8 cellular contexts compared by ENCODE assay signal in the genomic region with DNA sequence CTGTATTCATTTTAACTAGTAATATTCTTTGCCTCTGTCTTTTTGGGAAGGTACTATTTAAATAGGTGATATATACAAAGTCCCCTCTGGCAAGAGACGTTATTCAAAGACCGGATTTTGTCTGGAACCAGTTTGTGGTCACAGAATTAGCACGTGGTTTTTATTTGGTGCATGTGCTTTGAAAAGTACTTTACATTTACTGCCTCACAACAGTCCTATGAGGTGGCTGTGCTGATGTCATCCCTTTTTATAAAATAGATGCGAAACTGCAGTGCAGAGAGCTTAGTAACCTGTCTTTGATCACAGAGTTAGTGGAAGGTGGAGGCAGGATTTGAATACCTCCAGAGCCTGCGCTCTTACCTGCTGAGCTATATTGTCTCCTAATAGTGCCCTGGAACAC. TPM values are rescaled to one million over a fixed set of nuclear protein-coding genes. Genes with fewer than 3 reads are reported as not detected.
DNase-seq lines count a peak whose midpoint lies in the region; ATAC-seq, FAIRE-seq and TF ChIP-seq lines count a peak whose summit lies in the region.

No MANE protein-coding gene starts in this region.

- no peaks in the 10 kb centered on the region for H3K9me3 Mint-ChIP-seq in activated naive CD8-positive, alpha-beta T cell treated with anti-CD3 and anti-CD28 coated beads for 36 hours

- intact Hi-C loops in lower leg skin (cut with DNase I; ENCODE audit: low total_unique reads): no loop called here

- no peaks in the 10 kb centered on the region for H3K27me3 Mint-ChIP-seq in activated naive CD8-positive, alpha-beta T cell treated with anti-CD3 and anti-CD28 coated beads for 36 hours

- TF ChIP-seq POLR2A in lower leg skin (IDR thresholded peaks at IDR 0.05): no peak

- H3K27me3 ChIP-seq in small intestine (ENCODE audit: control insufficient read depth in 2 of 2, insufficient read depth in 2 of 2, low read length in 2 of 2): no peaks in the 10 kb centered on the region

- no peaks in the 10 kb centered on the region for H3K9me3 ChIP-seq in small intestine (ENCODE audit: control insufficient read depth, low read depth)

- H3K27ac ChIP-seq in small intestine (ENCODE audit: low read depth in 1 of 2, low read length in 1 of 2): peak overlapping the region; percentile 62 to 87

- H3K4me3 Mint-ChIP-seq in activated naive CD8-positive, alpha-beta T cell treated with anti-CD3 and anti-CD28 coated beads for 36 hours: peak overlapping the region; percentile 47

- peak overlapping the region; percentile 91 for H3K27ac Mint-ChIP-seq in activated naive CD8-positive, alpha-beta T cell treated with anti-CD3 and anti-CD28 coated beads for 36 hours

- peak; percentile 48 for DNase-seq in activated naive CD8-positive, alpha-beta T cell treated with anti-CD3 and anti-CD28 coated beads for 36 hours
- DNase-seq in small intestine (peak; percentile 59), NCI-H2196 (lab: John Stamatoyannopoulos, UW; ENCODE audit: unreplicated experiment) (no peak), NCI-H2171 treated with DMSO at 0.1 percent for 48 hours (lab: John Stamatoyannopoulos, UW) (no peak), lower leg skin (ENCODE audit: low spot score in 2 of 2) (no peak)

- 69 to 84% (median 70%) methylated on average over 5 of the region's 5 CpGs for WGBS in small intestine, 3 donors
- 30% methylated on average over 5 of the region's 5 CpGs for WGBS in lower leg skin, 2 donors

- FAIRE-seq in small intestine (lab: Jason Lieb, UNC): no peak

- peaks cover 9 to 27% of the 10 kb centered on the region in 2 donors for H3K4me1 ChIP-seq in small intestine (ENCODE audit: control insufficient read depth in 2 of 2, insufficient read depth in 1 of 2, low read depth in 1 of 2, low read length in 1 of 2)

- no peak for TF ChIP-seq CTCF in lower leg skin (IDR thresholded peaks at IDR 0.05)

- H3K4me3 ChIP-seq in GM08714 (ENCODE audit: low read length) (peak overlapping the region; percentile 52; the same call in 1 of the 2 replicates), small intestine (ENCODE audit: low read depth in 1 of 2, low read length in 2 of 2) (no peak overlapping the region), lower leg skin (ENCODE audit: low read depth, poor library complexity, severe bottlenecking) (no peak overlapping the region)

- H3K36me3 ChIP-seq in small intestine (ENCODE audit: control insufficient read depth in 2 of 2, insufficient read depth in 2 of 2, low read length in 2 of 2): no peaks in the 10 kb centered on the region

- H3K36me3 Mint-ChIP-seq in activated naive CD8-positive, alpha-beta T cell treated with anti-CD3 and anti-CD28 coated beads for 36 hours: peaks cover 3% of the 10 kb centered on the region

- ATAC-seq in GM21367 (IDR thresholded peaks at IDR 0.05; ENCODE audit: unreplicated experiment) (peak; percentile 39), HG03565 (IDR thresholded peaks at IDR 0.05; ENCODE audit: unreplicated experiment) (peak; percentile 35)

- peaks cover 80% of the 10 kb centered on the region for H3K4me1 Mint-ChIP-seq in activated naive CD8-positive, alpha-beta T cell treated with anti-CD3 and anti-CD28 coated beads for 36 hours

RNA-seq across cellular contexts. Expression of a gene that starts 4.0 kb away (rescaled TPM):
- total RNA-seq in activated naive CD8-positive, alpha-beta T cell treated with anti-CD3 and anti-CD28 coated beads for 36 hours: 10 to 100 TPM; 24.1 to 25.2 TPM
- 10 to 100 TPM in 1 of 3 donors, 1 to 10 TPM in 2; 7.2 to 17.1 (median 7.8) TPM for polyA plus RNA-seq in small intestine
- total RNA-seq in lower leg skin: 10 to 100 TPM; 15.6 to 45.8 (median 35.0) TPM

Comparison
In these comparisons a context has a peak if more than half of its experiments do, and no peak if none do; other contexts are left out.
1. DNase-seq: peak in activated naive CD8-positive, alpha-beta T cell treated with anti-CD3 and anti-CD28 coated beads for 36 hours (single experiment) and small intestine (single experiment); none in NCI-H2196 (single experiment), NCI-H2171 treated with DMSO at 0.1 percent for 48 hours (single experiment) and lower leg skin (0 of 2).